Comparison of ENCODE assay signal across 6 cellular contexts in genomic region chr15:53305101-53305500, GRCh38.
"Had no signal": no experiment of that assay in that cellular context is flagged by ENCODE, and none has a peak within 500 bp of the region (broad histone marks: within the 10 kb centered on the region; RNA-seq: fewer than 3 reads in every experiment).

No MANE protein-coding gene starts in this region.

- H3K4me3 ChIP-seq: K562 had no signal

- DNase-seq: IMR-90, KBM-7, KG1 had no signal

- ATAC-seq: K562 had no signal

- H3K27ac ChIP-seq: HL-60 had no signal

- FAIRE-seq: HTR-8/SVneo, K562 had no signal
